Comparison of ENCODE assay signal across 8 cellular contexts in genomic region chr21:46188226-46189212, GRCh38. TPM values are rescaled to one million over a fixed set of nuclear protein-coding genes. Genes with fewer than 3 reads are reported as not detected.
DNase-seq lines count a peak whose midpoint lies in the region; ATAC-seq and TF ChIP-seq lines count a peak whose summit lies in the region.

No MANE protein-coding gene starts in this region.

- no peak overlapping the region for H3K27ac ChIP-seq in HEK293 (ENCODE audit: extremely low read depth, low read depth, low read length)
- peak overlapping the region; percentile 32 for H3K27ac ChIP-seq in osteoblast (ENCODE audit: low read depth, low read length)

- no peaks in the 10 kb centered on the region for H3K9me3 ChIP-seq in HEK293 (ENCODE audit: control insufficient read depth, insufficient read depth, low read depth, low read length)
- H3K9me3 ChIP-seq in osteoblast (ENCODE audit: low read depth, low read length): no peaks in the 10 kb centered on the region
- no peaks in the 10 kb centered on the region for H3K9me3 ChIP-seq in MG63

- no peak overlapping the region for H3K4me3 ChIP-seq in HEK293 (ENCODE audit: low read depth, low read length)
- no peak overlapping the region for H3K4me3 ChIP-seq in fibroblast of the aortic adventitia (ENCODE audit: low read depth, low read length)
- H3K4me3 ChIP-seq in osteoblast (ENCODE audit: insufficient read depth, low read length): no peak overlapping the region
- H3K4me3 ChIP-seq in MG63: no peak overlapping the region

- H3K4me1 ChIP-seq in HEK293 (ENCODE audit: control insufficient read depth, insufficient read depth, low read length): peaks cover 9% of the 10 kb centered on the region
- H3K4me1 ChIP-seq in osteoblast (ENCODE audit: insufficient read depth, low read length): peaks cover 30% of the 10 kb centered on the region

- no peaks in the 10 kb centered on the region for H3K79me2 ChIP-seq in osteoblast (ENCODE audit: insufficient read depth, low read length)

- H3K36me3 ChIP-seq in HEK293 (ENCODE audit: control insufficient read depth in 2 of 2, insufficient read depth in 1 of 2, low read length in 2 of 2): peaks cover 0 to 21% of the 10 kb centered on the region in 2 experiments; a peak in 1 of 3 replicates
- peaks cover 9% of the 10 kb centered on the region for H3K36me3 ChIP-seq in osteoblast (ENCODE audit: insufficient read depth, low read length)
- H3K36me3 ChIP-seq in MG63: peaks cover 18% of the 10 kb centered on the region

- POLR2A ChIA-PET in HEK293 (lab: Yijun Ruan, JAX): no interaction called here

- no peak for TF ChIP-seq CTCF in HEK293 (tag by site-specific recombination; IDR thresholded peaks at IDR 0.05)
- TF ChIP-seq CTCF in fibroblast of the aortic adventitia (IDR thresholded peaks at IDR 0.05; ENCODE audit: insufficient read depth, low read length): no peak
- TF ChIP-seq CTCF in osteoblast (IDR thresholded peaks at IDR 0.05; ENCODE audit: extremely low read depth, low read depth, low read length): no peak

- ATAC-seq in HG02623 (IDR thresholded peaks at IDR 0.05; ENCODE audit: unreplicated experiment): no peak

- H3K27me3 ChIP-seq in osteoblast (ENCODE audit: insufficient read depth, low read length): no peaks in the 10 kb centered on the region
- no peaks in the 10 kb centered on the region for H3K27me3 ChIP-seq in MG63

- no peak overlapping the region for H2AFZ ChIP-seq in osteoblast (ENCODE audit: low read length)

- CTCF ChIA-PET in HEK293 (lab: Yijun Ruan, JAX): interaction anchor here (0.5 to 2.0 kb wide), 5 partner anchors 10 to 45 kb away, joined by 4 to 8 read pairs (median 5); no protein-coding TSS in a partner anchor

- DNase-seq in RKO (ENCODE audit: low spot score) (peak; percentile 39), fibroblast of the aortic adventitia (ENCODE audit: low read depth) (peak; percentile 45), osteoblast (ENCODE audit: insufficient read length, low spot score, missing footprints) (no peak), MG63 (no peak), amniotic stem cell (lab: John Stamatoyannopoulos, UW) (no peak), retina (no peak)

- H3K4me2 ChIP-seq in osteoblast (ENCODE audit: insufficient read depth, low read length): peak overlapping the region; percentile 39

- H4K20me1 ChIP-seq in osteoblast (ENCODE audit: insufficient read depth, low read length): no peaks in the 10 kb centered on the region

TF ChIP-seq in HEK293, 187 proteins besides CTCF, POLR2A, EP300 and RAD21 (continues in another document):
- TF ChIP-seq, protein P1, sequence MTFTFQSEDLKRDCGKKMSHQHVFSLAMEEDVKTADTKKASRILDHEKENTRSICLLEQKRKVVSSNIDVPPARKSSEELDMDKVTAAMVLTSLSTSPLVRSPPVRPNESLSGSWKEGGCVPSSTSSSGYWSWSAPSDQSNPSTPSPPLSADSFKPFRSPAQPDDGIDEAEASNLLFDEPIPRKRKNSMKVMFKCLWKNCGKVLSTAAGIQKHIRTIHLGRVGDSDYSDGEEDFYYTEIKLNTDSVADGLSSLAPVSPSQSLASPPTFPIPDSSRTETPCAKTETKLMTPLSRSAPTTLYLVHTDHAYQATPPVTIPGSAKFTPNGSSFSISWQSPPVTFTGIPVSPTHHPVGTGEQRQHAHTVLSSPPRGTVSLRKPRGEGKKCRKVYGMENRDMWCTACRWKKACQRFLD (tag by site-specific recombination; IDR thresholded peaks at IDR 0.05): no peak
- TF ChIP-seq, protein P2, sequence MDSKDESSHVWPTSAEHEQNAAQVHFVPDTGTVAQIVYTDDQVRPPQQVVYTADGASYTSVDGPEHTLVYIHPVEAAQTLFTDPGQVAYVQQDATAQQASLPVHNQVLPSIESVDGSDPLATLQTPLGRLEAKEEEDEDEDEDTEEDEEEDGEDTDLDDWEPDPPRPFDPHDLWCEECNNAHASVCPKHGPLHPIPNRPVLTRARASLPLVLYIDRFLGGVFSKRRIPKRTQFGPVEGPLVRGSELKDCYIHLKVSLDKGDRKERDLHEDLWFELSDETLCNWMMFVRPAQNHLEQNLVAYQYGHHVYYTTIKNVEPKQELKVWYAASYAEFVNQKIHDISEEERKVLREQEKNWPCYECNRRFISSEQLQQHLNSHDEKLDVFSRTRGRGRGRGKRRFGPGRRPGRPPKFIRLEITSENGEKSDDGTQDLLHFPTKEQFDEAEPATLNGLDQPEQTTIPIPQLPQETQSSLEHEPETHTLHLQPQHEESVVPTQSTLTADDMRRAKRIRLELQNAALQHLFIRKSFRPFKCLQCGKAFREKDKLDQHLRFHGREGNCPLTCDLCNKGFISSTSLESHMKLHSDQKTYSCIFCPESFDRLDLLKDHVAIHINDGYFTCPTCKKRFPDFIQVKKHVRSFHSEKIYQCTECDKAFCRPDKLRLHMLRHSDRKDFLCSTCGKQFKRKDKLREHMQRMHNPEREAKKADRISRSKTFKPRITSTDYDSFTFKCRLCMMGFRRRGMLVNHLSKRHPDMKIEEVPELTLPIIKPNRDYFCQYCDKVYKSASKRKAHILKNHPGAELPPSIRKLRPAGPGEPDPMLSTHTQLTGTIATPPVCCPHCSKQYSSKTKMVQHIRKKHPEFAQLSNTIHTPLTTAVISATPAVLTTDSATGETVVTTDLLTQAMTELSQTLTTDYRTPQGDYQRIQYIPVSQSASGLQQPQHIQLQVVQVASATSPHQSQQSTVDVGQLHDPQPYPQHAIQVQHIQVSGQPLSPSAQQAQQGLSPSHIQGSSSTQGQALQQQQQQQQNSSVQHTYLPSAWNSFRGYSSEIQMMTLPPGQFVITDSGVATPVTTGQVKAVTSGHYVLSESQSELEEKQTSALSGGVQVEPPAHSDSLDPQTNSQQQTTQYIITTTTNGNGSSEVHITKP (tag by site-specific recombination; IDR thresholded peaks at IDR 0.05): peak; percentile 83
- TF ChIP-seq ZBTB17 (tag by site-specific recombination; IDR thresholded peaks at IDR 0.05) (peak; percentile 59; the same call in 1 of the 2 replicates), ZFP37 (tag by site-specific recombination; IDR thresholded peaks at IDR 0.05) (no peak), ZFHX2 (tag by site-specific recombination; conservative IDR thresholded peaks at IDR 0.05) (peak; percentile 23; the same call in 1 of the 2 replicates), GLIS1 (tag by site-specific recombination; IDR thresholded peaks at IDR 0.05) (peak; percentile 67), ZNF324 (tag by site-specific recombination; IDR thresholded peaks at IDR 0.05) (no peak), PATZ1 (tag by site-specific recombination; IDR thresholded peaks at IDR 0.05) (peak; percentile 57), ZEB2 (tag by site-specific recombination; IDR thresholded peaks at IDR 0.05) (0 out of 2 replicates have a peak, but pooled peaks have one; percentile 15), EGR2 (tag by site-specific recombination; IDR thresholded peaks at IDR 0.05; ENCODE audit: low read depth) (peak; percentile 61; the same call in 1 of the 2 replicates), ZNF785 (tag by site-specific recombination; IDR thresholded peaks at IDR 0.05) (no peak)
- TF ChIP-seq, protein P3, sequence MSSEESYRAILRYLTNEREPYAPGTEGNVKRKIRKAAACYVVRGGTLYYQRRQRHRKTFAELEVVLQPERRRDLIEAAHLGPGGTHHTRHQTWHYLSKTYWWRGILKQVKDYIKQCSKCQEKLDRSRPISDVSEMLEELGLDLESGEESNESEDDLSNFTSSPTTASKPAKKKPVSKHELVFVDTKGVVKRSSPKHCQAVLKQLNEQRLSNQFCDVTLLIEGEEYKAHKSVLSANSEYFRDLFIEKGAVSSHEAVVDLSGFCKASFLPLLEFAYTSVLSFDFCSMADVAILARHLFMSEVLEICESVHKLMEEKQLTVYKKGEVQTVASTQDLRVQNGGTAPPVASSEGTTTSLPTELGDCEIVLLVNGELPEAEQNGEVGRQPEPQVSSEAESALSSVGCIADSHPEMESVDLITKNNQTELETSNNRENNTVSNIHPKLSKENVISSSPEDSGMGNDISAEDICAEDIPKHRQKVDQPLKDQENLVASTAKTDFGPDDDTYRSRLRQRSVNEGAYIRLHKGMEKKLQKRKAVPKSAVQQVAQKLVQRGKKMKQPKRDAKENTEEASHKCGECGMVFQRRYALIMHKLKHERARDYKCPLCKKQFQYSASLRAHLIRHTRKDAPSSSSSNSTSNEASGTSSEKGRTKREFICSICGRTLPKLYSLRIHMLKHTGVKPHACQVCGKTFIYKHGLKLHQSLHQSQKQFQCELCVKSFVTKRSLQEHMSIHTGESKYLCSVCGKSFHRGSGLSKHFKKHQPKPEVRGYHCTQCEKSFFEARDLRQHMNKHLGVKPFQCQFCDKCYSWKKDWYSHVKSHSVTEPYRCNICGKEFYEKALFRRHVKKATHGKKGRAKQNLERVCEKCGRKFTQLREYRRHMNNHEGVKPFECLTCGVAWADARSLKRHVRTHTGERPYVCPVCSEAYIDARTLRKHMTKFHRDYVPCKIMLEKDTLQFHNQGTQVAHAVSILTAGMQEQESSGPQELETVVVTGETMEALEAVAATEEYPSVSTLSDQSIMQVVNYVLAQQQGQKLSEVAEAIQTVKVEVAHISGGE (tag by site-specific recombination; conservative IDR thresholded peaks at IDR 0.05; ENCODE audit: low read depth): no peak

RNA-seq across cellular contexts. Expression of gene SPATC1L, which starts 4.3 kb away (rescaled TPM):
- total RNA-seq in fibroblast of the aortic adventitia (ENCODE audit: low replicate concordance) (6.1 and 9.4 TPM in 2 replicates), osteoblast (3.2 and 6.9 TPM in 2 replicates)
- total RNA-seq in MG63 (2014; rRNA removed; shearing (Covaris generic); ENCODE audit: low replicate concordance): 2.0 and 2.4 TPM in 2 replicates

RNA-seq across cellular contexts. Expression of gene FTCD, which starts 33.1 kb away (rescaled TPM):
- 0.25 and 0.27 TPM in 2 replicates for total RNA-seq in fibroblast of the aortic adventitia (ENCODE audit: low replicate concordance)
- total RNA-seq in osteoblast: 0.29 and 0.36 TPM in 2 replicates
- total RNA-seq in MG63 (2014; rRNA removed; shearing (Covaris generic); ENCODE audit: low replicate concordance): not detected in 2 replicates

RNA-seq across cellular contexts. Expression of gene LSS, which starts 40.1 kb away (rescaled TPM):
- total RNA-seq in fibroblast of the aortic adventitia (ENCODE audit: low replicate concordance): 67.2 and 124 TPM in 2 replicates
- 122 and 145 TPM in 2 replicates for total RNA-seq in osteoblast
- 46.6 and 66.7 TPM in 2 replicates for total RNA-seq in MG63 (2014; rRNA removed; shearing (Covaris generic); ENCODE audit: low replicate concordance)

Comparison
In these comparisons a context has a peak if more than half of its experiments do, and no peak if none do; other contexts are left out.
1. DNase-seq: peak in RKO (single experiment) and fibroblast of the aortic adventitia (single experiment); none in osteoblast (single experiment), MG63 (single experiment), amniotic stem cell (single experiment) and retina (single experiment).